In genomic region chr2:136207030-136207623, GRCh38 we compare ENCODE assay signal across 8 cellular contexts.
A peak's percentile ranks its signal among the peaks of the same experiment; 100 is the strongest.
DNase-seq lines count a peak whose midpoint lies in the region; ATAC-seq, FAIRE-seq and TF ChIP-seq lines count a peak whose summit lies in the region.

No MANE protein-coding gene starts in this region.

- H3K4me1 Mint-ChIP-seq in dendritic cell treated with granulocyte-macrophage colony-stimulating factor and Interleukin-4, amounts not matched to agents 40 ng/mL and 50 ng/mL, for 4 days (ENCODE audit: low read depth) = peaks cover 71% of the 10 kb centered on the region

- peak overlapping the region; percentile 75 for H3K27ac Mint-ChIP-seq in dendritic cell treated with granulocyte-macrophage colony-stimulating factor and Interleukin-4, amounts not matched to agents 40 ng/mL and 50 ng/mL, for 4 days

- TF ChIP-seq CTCF in GM12873 (IDR thresholded peaks at IDR 0.05; ENCODE audit: insufficient read depth, low read depth, low read length, missing control alignments) = peak; percentile 12

- H3K36me3 Mint-ChIP-seq in dendritic cell treated with granulocyte-macrophage colony-stimulating factor and Interleukin-4, amounts not matched to agents 40 ng/mL and 50 ng/mL, for 4 days (ENCODE audit: low read depth) = no peaks in the 10 kb centered on the region

- no peak for FAIRE-seq in urothelium cell line (lab: Jason Lieb, UNC)

- ATAC-seq in GM21367 (IDR thresholded peaks at IDR 0.05; ENCODE audit: unreplicated experiment) (peak; percentile 48), HG03460 (IDR thresholded peaks at IDR 0.05; ENCODE audit: unreplicated experiment) (peak; percentile 57)

- DNase-seq in urothelium cell line (ENCODE audit: low spot score) (no peak), DMS53 (lab: John Stamatoyannopoulos, UW) (no peak), NCI-H748 treated with DMSO at 0.1 percent for 48 hours (lab: John Stamatoyannopoulos, UW) (no peak)
- no peak for DNase-seq in activated effector memory CD4-positive, alpha-beta T cell treated with anti-CD3 and anti-CD28 coated beads, Interleukin-2, amount 50 U/mL, for 16 hours

- H3K9me3 Mint-ChIP-seq in dendritic cell treated with granulocyte-macrophage colony-stimulating factor and Interleukin-4, amounts not matched to agents 40 ng/mL and 50 ng/mL, for 4 days = peaks cover 13% of the 10 kb centered on the region

- intact Hi-C loops in dendritic cell treated with granulocyte-macrophage colony-stimulating factor and Interleukin-4, amounts not matched to agents 40 ng/mL and 50 ng/mL, for 4 days (cut with micrococcal nuclease) = loop anchor here (5.0 kb wide), 2 partner anchors 40 to 90 kb away; partner anchors contain the start of gene CXCR4

- H3K4me3 Mint-ChIP-seq in dendritic cell treated with granulocyte-macrophage colony-stimulating factor and Interleukin-4, amounts not matched to agents 40 ng/mL and 50 ng/mL, for 4 days = no peak overlapping the region

- no peaks in the 10 kb centered on the region for H3K27me3 Mint-ChIP-seq in dendritic cell treated with granulocyte-macrophage colony-stimulating factor and Interleukin-4, amounts not matched to agents 40 ng/mL and 50 ng/mL, for 4 days
